In the genomic region with DNA sequence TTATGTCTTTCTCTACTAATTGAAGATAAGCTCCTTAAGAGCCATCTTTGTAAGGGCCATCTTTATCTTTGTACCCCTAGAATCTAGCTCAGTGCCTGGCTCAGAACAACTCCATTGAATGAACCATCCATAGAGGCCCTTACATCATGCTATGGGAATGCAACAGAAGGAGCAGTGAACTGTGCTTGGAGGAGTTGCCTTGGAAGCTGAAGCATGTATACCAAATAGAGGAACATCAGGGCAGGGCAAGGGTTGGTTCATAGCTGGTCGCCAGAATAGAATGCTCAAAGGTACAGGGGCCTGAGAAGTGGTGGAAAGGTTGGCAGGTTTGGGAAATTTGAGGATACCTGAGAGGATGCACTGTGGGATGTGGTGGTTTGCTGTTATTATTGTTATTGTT, we compare ENCODE assay signal across 5 cellular contexts.
DNase-seq lines count a peak whose midpoint lies in the region; ATAC-seq and TF ChIP-seq lines count a peak whose summit lies in the region.
"Not testable (repeated sequence)": the region's sequence is repeated elsewhere in the genome, so short reads cannot be mapped to it uniquely, and the experiment has no call there.

No MANE protein-coding gene starts in this region.

- not testable (repeated sequence) for H3K27ac ChIP-seq in IMR-90 (ENCODE audit: insufficient read depth, low read length); body of pancreas; foreskin keratinocyte; lower lobe of right lung

- H2BK15ac ChIP-seq in IMR-90 (ENCODE audit: low read depth, low read length), result not testable (repeated sequence)

- not testable (repeated sequence) for H3K9me1 ChIP-seq in IMR-90 (ENCODE audit: insufficient read depth, low read length)

- not testable (repeated sequence) for H2BK20ac ChIP-seq in IMR-90 (ENCODE audit: low read depth, low read length)

- ATAC-seq in IMR-90 (ENCODE audit: low read depth) (peak; percentile 93), SK-N-SH treated with all-trans-retinoic acid at 6 μM for 48 hours (peak; percentile 84), body of pancreas (peak; percentile 40), foreskin keratinocyte (peak; percentile 99), lower lobe of right lung (peak; percentile 79 to 84)

- not testable (repeated sequence) for H3K56ac ChIP-seq in IMR-90 (ENCODE audit: extremely low read depth, insufficient read depth, low read length)

- not testable (repeated sequence) for H4K20me1 ChIP-seq in IMR-90 (ENCODE audit: insufficient read depth, low read length)

- not testable (repeated sequence) for H3K23ac ChIP-seq in IMR-90 (ENCODE audit: low read depth, low read length)

- H4K8ac ChIP-seq in IMR-90 (ENCODE audit: low read depth in 2 of 2, low read length in 2 of 2), result not testable (repeated sequence)

- H3K4ac ChIP-seq in IMR-90 (ENCODE audit: low read depth, low read length), result not testable (repeated sequence)

- POLR2A ChIA-PET in IMR-90 (lab: Charles Lee; ENCODE audit: unreplicated experiment), result not testable (repeated sequence)

- H3K9ac ChIP-seq in IMR-90 (ENCODE audit: low read depth, low read length), result not testable (repeated sequence)

- WGBS in IMR-90 (ENCODE audit: extremely low coverage in 2 of 2, insufficient read length in 1 of 2), 2 experiments, result no CpG with 5 or more reads among the region's 1 CpG
- no CpG with 5 or more reads among the region's 1 CpG for whole genome bisulfite sequencing in body of pancreas, 2 donors

- CTCF ChIA-PET in IMR-90 (lab: Yijun Ruan, JAX), result not testable (repeated sequence)

- intact Hi-C loops in IMR-90 (cut with micrococcal nuclease); body of pancreas (cut with DNase I); lower lobe of right lung (cut with DNase I): not testable (repeated sequence)

- not testable (repeated sequence) for H3K14ac ChIP-seq in IMR-90 (replicated peaks; ENCODE audit: low read depth, low read length)

- H2BK5ac ChIP-seq in IMR-90 (ENCODE audit: low read depth, low read length, poor library complexity, severe bottlenecking), result not testable (repeated sequence)

- not testable (repeated sequence) for TF ChIP-seq RAD21 in IMR-90 (IDR thresholded peaks at IDR 0.05; ENCODE audit: low read length)

- H3K18ac ChIP-seq in IMR-90 (ENCODE audit: low read depth, low read length), result not testable (repeated sequence)

- not testable (repeated sequence) for H3K9me3 ChIP-seq in IMR-90 (ENCODE audit: control insufficient read depth, insufficient read depth, low read length); body of pancreas; lower lobe of right lung

- not testable (repeated sequence) for H3K4me3 ChIP-seq in IMR-90 (ENCODE audit: insufficient read depth, low read depth, low read length); body of pancreas; lower lobe of right lung

- TF ChIP-seq POLR2A in IMR-90 (IDR thresholded peaks at IDR 0.05; ENCODE audit: low read depth, low read length); body of pancreas (IDR thresholded peaks at IDR 0.05): not testable (repeated sequence)

- H2BK120ac ChIP-seq in IMR-90 (ENCODE audit: low read depth, low read length), result not testable (repeated sequence)

- in situ Hi-C loops in IMR-90 (cut with MboI; ENCODE audit: low sequenced_read_pairs), result not testable (repeated sequence)

- not testable (repeated sequence) for H2AFZ ChIP-seq in IMR-90 (replicated peaks; ENCODE audit: low read length, poor library complexity)

- not testable (repeated sequence) for H3K4me2 ChIP-seq in IMR-90 (ENCODE audit: low read depth, low read length)

- not testable (repeated sequence) for H3K36me3 ChIP-seq in IMR-90 (ENCODE audit: control insufficient read depth, insufficient read depth, low read length); body of pancreas (replicated peaks in 1 of 2; ENCODE audit: insufficient read depth in 1 of 2, low read depth in 2 of 2); lower lobe of right lung

- not testable (repeated sequence) for H2AK9ac ChIP-seq in IMR-90 (replicated peaks; ENCODE audit: low read depth, low read length, poor library complexity)

- not testable (repeated sequence) for H3K4me1 ChIP-seq in IMR-90 (ENCODE audit: control insufficient read depth, insufficient read depth, low read length); body of pancreas; foreskin keratinocyte; lower lobe of right lung

- not testable (repeated sequence) for H2AK5ac ChIP-seq in IMR-90 (ENCODE audit: low read depth, low read length)

- not testable (repeated sequence) for DNase-seq in IMR-90, body of pancreas, foreskin keratinocyte, lower lobe of right lung

- H4K91ac ChIP-seq in IMR-90 (ENCODE audit: insufficient read depth, low read depth, low read length), result not testable (repeated sequence)

- TF ChIP-seq CTCF in IMR-90 (conservative IDR thresholded peaks at IDR 0.05; ENCODE audit: low read depth, low read length); body of pancreas (IDR thresholded peaks at IDR 0.05); foreskin keratinocyte (conservative IDR thresholded peaks at IDR 0.05); lower lobe of right lung (IDR thresholded peaks at IDR 0.05): not testable (repeated sequence)

- not testable (repeated sequence) for H3K79me1 ChIP-seq in IMR-90 (ENCODE audit: low read depth in 1 of 2, low read length in 2 of 2)

- not testable (repeated sequence) for H3K27me3 ChIP-seq in IMR-90 (ENCODE audit: control insufficient read depth, insufficient read depth, low read length); body of pancreas; foreskin keratinocyte; lower lobe of right lung (ENCODE audit: low read depth)

- not testable (repeated sequence) for BruUV-seq in IMR-90 (replicated peaks; lab: Mats Ljungman, UMichigan)

- dilution Hi-C loops in IMR-90 (cut with HindIII; ENCODE audit: low sequenced_read_pairs, unreplicated experiment), result not testable (repeated sequence)

- not testable (repeated sequence) for H4K5ac ChIP-seq in IMR-90 (ENCODE audit: low read depth, low read length)

Comparison
In these comparisons a context has a peak if more than half of its experiments do, and no peak if none do; other contexts are left out.
1. ATAC-seq: peak in every context shown above with its lines; median percentile 99 in foreskin keratinocyte; 93 in IMR-90; 84 in SK-N-SH treated with all-trans-retinoic acid at 6 μM for 48 hours; 82 in lower lobe of right lung; 40 in body of pancreas.